8 cellular contexts compared by ENCODE assay signal in genomic region chr4:41935652-41936021, GRCh38. TPM values are rescaled to one million over a fixed set of nuclear protein-coding genes. Genes with fewer than 3 reads are reported as not detected.
DNase-seq lines count a peak whose midpoint lies in the region; ATAC-seq and TF ChIP-seq lines count a peak whose summit lies in the region.

No MANE protein-coding gene starts in this region.

- no peaks in the 10 kb centered on the region for H3K9me3 Mint-ChIP-seq in MCF 10A (ENCODE audit: unreplicated experiment)
- no peaks in the 10 kb centered on the region for H3K9me3 Mint-ChIP-seq in stimulated activated naive CD8-positive, alpha-beta T cell treated with anti-CD3 and anti-CD28 coated beads, Interleukin-15, Interleukin-2, amounts not matched to agents 100 ng/mL and 50 ng/mL, for 24 hours

- peak overlapping the region; percentile 81 for H3K4me3 Mint-ChIP-seq in MCF 10A (ENCODE audit: unreplicated experiment)
- peak overlapping the region; percentile 88 for H3K4me3 Mint-ChIP-seq in stimulated activated naive CD8-positive, alpha-beta T cell treated with anti-CD3 and anti-CD28 coated beads, Interleukin-15, Interleukin-2, amounts not matched to agents 100 ng/mL and 50 ng/mL, for 24 hours

- intact Hi-C loops in MCF 10A (cut with micrococcal nuclease) (loop anchor here (5.0 kb wide), 1 partner anchor 57 kb away; the partner anchor contains the start of gene SLC30A9), right lobe of liver (cut with DNase I) (no loop called here)

- peak overlapping the region; percentile 96 for H2AFZ ChIP-seq in GM23248

- TF ChIP-seq CTCF in MCF 10A (IDR thresholded peaks at IDR 0.05; ENCODE audit: unreplicated experiment), result no peak
- TF ChIP-seq CTCF in right lobe of liver (IDR thresholded peaks at IDR 0.05), result no peak

- CTCF ChIA-PET in MCF 10A (lab: Yijun Ruan, JAX), result interaction anchor here (1.4 kb wide), 1 partner anchor 242 kb away, joined by 6 read pairs; no protein-coding TSS in a partner anchor

- H3K9me3 ChIP-seq in GM23248 (ENCODE audit: low read depth) (no peaks in the 10 kb centered on the region), NT2/D1 (ENCODE audit: insufficient read depth, low read length) (no peaks in the 10 kb centered on the region), right lobe of liver (no peaks in the 10 kb centered on the region)

- POLR2A ChIA-PET in MCF 10A (lab: Yijun Ruan, JAX), result interaction anchor here (0.6 to 8.0 kb wide), 27 partner anchors 9 to 360 kb away, joined by 3 to 98 read pairs (median 5); partner anchors contain the start of gene SLC30A9

- peaks cover 19% of the 10 kb centered on the region for H3K36me3 Mint-ChIP-seq in MCF 10A (ENCODE audit: insufficient read depth, unreplicated experiment)
- H3K36me3 Mint-ChIP-seq in stimulated activated naive CD8-positive, alpha-beta T cell treated with anti-CD3 and anti-CD28 coated beads, Interleukin-15, Interleukin-2, amounts not matched to agents 100 ng/mL and 50 ng/mL, for 24 hours (ENCODE audit: low read depth), result peaks cover 43% of the 10 kb centered on the region

- TF ChIP-seq POLR2A in right lobe of liver (IDR thresholded peaks at IDR 0.05), result no peak

- peaks cover 9% of the 10 kb centered on the region; the same call in 1 of the 2 replicates for H3K36me3 ChIP-seq in GM23248 (ENCODE audit: low read depth)
- H3K36me3 ChIP-seq in NT2/D1 (ENCODE audit: insufficient read depth, insufficient read length, low read length), result peaks cover 31% of the 10 kb centered on the region
- peaks cover 0 to 13% (median 0%) of the 10 kb centered on the region in 4 donors for H3K36me3 ChIP-seq in right lobe of liver

- peak overlapping the region; percentile 99 for H3K4me2 ChIP-seq in GM23248 (ENCODE audit: unreplicated experiment)

- H3K27ac ChIP-seq in GM23248 (peak overlapping the region; percentile 80), right lobe of liver (peak overlapping the region; percentile 77 to 91 (median 90))

- peaks cover 57% of the 10 kb centered on the region for H3K79me2 ChIP-seq in GM23248 (ENCODE audit: insufficient read depth)

- no peaks in the 10 kb centered on the region for H3F3A ChIP-seq in GM23248 (ENCODE audit: insufficient read depth)

- BruUV-seq in MCF 10A (replicated peaks; lab: Mats Ljungman, UMichigan), result no TSS peak

- no peaks in the 10 kb centered on the region for H4K20me1 ChIP-seq in GM23248 (ENCODE audit: insufficient read depth)

- peak overlapping the region; percentile 100 for H3K4me3 ChIP-seq in GM23248
- peak overlapping the region; percentile 92 for H3K4me3 ChIP-seq in NT2/D1 (ENCODE audit: insufficient read length, low read depth)
- H3K4me3 ChIP-seq in right lobe of liver, result peak overlapping the region; percentile 84 to 93 (median 91)

- H3K27ac Mint-ChIP-seq in MCF 10A (ENCODE audit: low read depth, unreplicated experiment), result peak overlapping the region; percentile 89
- peak overlapping the region; percentile 96 for H3K27ac Mint-ChIP-seq in stimulated activated naive CD8-positive, alpha-beta T cell treated with anti-CD3 and anti-CD28 coated beads, Interleukin-15, Interleukin-2, amounts not matched to agents 100 ng/mL and 50 ng/mL, for 24 hours

- H3K9me2 ChIP-seq in GM23248 (ENCODE audit: insufficient read depth), result no peaks in the 10 kb centered on the region

- H3K9ac ChIP-seq in GM23248 (peak overlapping the region; percentile 92), NT2/D1 (ENCODE audit: insufficient read length, low read depth) (peak overlapping the region; percentile 95)

- DNase-seq in ELR (ENCODE audit: low read depth) (peak; percentile 64), GM23248 (peak; percentile 70), NT2/D1 (ENCODE audit: low read depth, low spot score) (no peak), MCF 10A (ENCODE audit: unreplicated experiment) (peak; percentile 44), right lobe of liver (no peak), globus pallidus (ENCODE audit: low spot score) (no peak), SKM-1 (lab: John Stamatoyannopoulos, UW; ENCODE audit: unreplicated experiment) (no peak)

- H3K27me3 Mint-ChIP-seq in MCF 10A (ENCODE audit: insufficient read depth, unreplicated experiment), result no peaks in the 10 kb centered on the region
- peaks cover 4% of the 10 kb centered on the region for H3K27me3 Mint-ChIP-seq in stimulated activated naive CD8-positive, alpha-beta T cell treated with anti-CD3 and anti-CD28 coated beads, Interleukin-15, Interleukin-2, amounts not matched to agents 100 ng/mL and 50 ng/mL, for 24 hours

- peaks cover 32% of the 10 kb centered on the region for H3K4me1 Mint-ChIP-seq in MCF 10A (ENCODE audit: insufficient read depth, unreplicated experiment)
- peaks cover 51% of the 10 kb centered on the region for H3K4me1 Mint-ChIP-seq in stimulated activated naive CD8-positive, alpha-beta T cell treated with anti-CD3 and anti-CD28 coated beads, Interleukin-15, Interleukin-2, amounts not matched to agents 100 ng/mL and 50 ng/mL, for 24 hours (ENCODE audit: low read depth)

- H3K4me1 ChIP-seq in GM23248 (ENCODE audit: insufficient read depth), result peaks cover 15% of the 10 kb centered on the region; the same call in 1 of the 2 replicates
- no peaks in the 10 kb centered on the region for H3K4me1 ChIP-seq in NT2/D1 (ENCODE audit: insufficient read depth, insufficient read length)
- peaks cover 0 to 32% (median 8%) of the 10 kb centered on the region in 4 donors for H3K4me1 ChIP-seq in right lobe of liver

- WGBS in GM23248 (ENCODE audit: low coverage in 1 of 2, low lambda C conversion rate in 2 of 2, missing lambda C conversion rate in 2 of 2), 2 experiments, result 2 to 4% methylated on average over 12 of the region's 12 CpGs
- WGBS in right lobe of liver (ENCODE audit: insufficient coverage, low coverage, low lambda C conversion rate, missing lambda C conversion rate), result 1% methylated on average over 10 of the region's 12 CpGs

- in situ Hi-C loops in GM23248 (cut with MboI), result no loop called here

- H3K27me3 ChIP-seq in GM23248 (replicated peaks; ENCODE audit: insufficient read depth) (no peaks in the 10 kb centered on the region), NT2/D1 (ENCODE audit: insufficient read depth, insufficient read length) (no peaks in the 10 kb centered on the region), right lobe of liver (no peaks in the 10 kb centered on the region)

- peak in 1 of 4 donors; percentile 2 for ATAC-seq in right lobe of liver

RNA-seq across cellular contexts. Expression of gene TMEM33, which starts 0.4 kb away (rescaled TPM):
- 30.4 and 44.6 TPM in 2 replicates for total RNA-seq in GM23248 (2014; rRNA removed; shearing (Covaris generic))
- 44.0 and 44.6 TPM in 2 replicates for polyA plus RNA-seq in GM23248 (2016; fragmentation: Nextera tagmentation; extraction: Ambion mirVana)
- total RNA-seq in MCF 10A (2022) (101 and 117 TPM in 2 replicates), right lobe of liver (10 to 100 TPM; 48.9 to 82.7 (median 60.8) TPM)

RNA-seq across cellular contexts. Expression of gene DCAF4L1, which starts 45.9 kb away (rescaled TPM):
- 0.13 TPM in 1 of 2 replicates, not detected in the other for total RNA-seq in GM23248 (2014; rRNA removed; shearing (Covaris generic))
- polyA plus RNA-seq in GM23248 (2016; fragmentation: Nextera tagmentation; extraction: Ambion mirVana), result 0.06 TPM in 1 of 2 replicates, not detected in the other
- total RNA-seq in MCF 10A (2022) (0.72 and 0.81 TPM in 2 replicates), right lobe of liver (under 1 TPM; 0.04 to 0.31 (median 0.15) TPM)

RNA-seq across cellular contexts. Expression of gene SLC30A9, which starts 54.7 kb away (rescaled TPM):
- 61.7 and 69.5 TPM in 2 replicates for total RNA-seq in GM23248 (2014; rRNA removed; shearing (Covaris generic))
- polyA plus RNA-seq in GM23248 (2016; fragmentation: Nextera tagmentation; extraction: Ambion mirVana), result 64.9 and 65.5 TPM in 2 replicates
- total RNA-seq in MCF 10A (2022) (58.5 and 64.9 TPM in 2 replicates), right lobe of liver (10 to 100 TPM; 23.2 to 34.1 (median 25.6) TPM)

Comparison
In these comparisons a context has a peak if more than half of its experiments do, and no peak if none do; other contexts are left out.
1. DNase-seq: peak in ELR (single experiment), GM23248 (single experiment) and MCF 10A (single experiment); none in NT2/D1 (single experiment), right lobe of liver (0 of 3), globus pallidus (single experiment) and SKM-1 (single experiment).
2. Peak in every context shown above with its lines, with median percentiles within 50 percentile points of each other: H3K4me3 ChIP-seq.